In genomic region chr5:140575309-140575708, GRCh38 we compare ENCODE assay signal across 7 cellular contexts. TPM values are rescaled to one million over a fixed set of nuclear protein-coding genes. Genes with fewer than 3 reads are reported as not detected.
A peak's percentile ranks its signal among the peaks of the same experiment; 100 is the strongest.
DNase-seq lines count a peak whose midpoint lies in the region; ATAC-seq and TF ChIP-seq lines count a peak whose summit lies in the region.
"Had no signal": no experiment of that assay in that cellular context is flagged by ENCODE, and none has a peak within 500 bp of the region (broad histone marks: within the 10 kb centered on the region; RNA-seq: fewer than 3 reads in every experiment).

No MANE protein-coding gene starts in this region.

- DNase-seq in HFF-Myc (ENCODE audit: extremely low read depth, low read depth), result no peak
- peak; percentile 31 for DNase-seq in astrocyte of the hippocampus (ENCODE audit: low read depth, low spot score)
- DNase-seq in neural crest cell (ENCODE audit: low read depth, low spot score), result no peak
- no peak for DNase-seq in NCI-H1930 (lab: John Stamatoyannopoulos, UW)
- DNase-seq in NAMALWA (ENCODE audit: low spot score), result no peak
- DNase-seq: naive thymus-derived CD8-positive, alpha-beta T cell had no signal

- TF ChIP-seq CTCF in HFF-Myc (IDR thresholded peaks at IDR 0.05; ENCODE audit: low read depth, low read length, missing control alignments), result peak; percentile 40
- peak; percentile 23 for TF ChIP-seq CTCF in neural crest cell (conservative IDR thresholded peaks at IDR 0.05)

- H3K27ac Mint-ChIP-seq in neural crest cell (ENCODE audit: unreplicated experiment), result no peak overlapping the region

- ATAC-seq in HG02938 (IDR thresholded peaks at IDR 0.05; ENCODE audit: unreplicated experiment), result no peak
- ATAC-seq: naive thymus-derived CD8-positive, alpha-beta T cell had no signal

- H3K4me1 Mint-ChIP-seq in neural crest cell, result peaks cover 11% of the 10 kb centered on the region

- H3K36me3 Mint-ChIP-seq in neural crest cell (ENCODE audit: low read depth), result no peaks in the 10 kb centered on the region

- H3K4me3 Mint-ChIP-seq in neural crest cell, result no peak overlapping the region
- H3K4me3 Mint-ChIP-seq: naive thymus-derived CD8-positive, alpha-beta T cell had no signal

- no peaks in the 10 kb centered on the region for H3K9me3 Mint-ChIP-seq in neural crest cell
- H3K9me3 Mint-ChIP-seq: naive thymus-derived CD8-positive, alpha-beta T cell had no signal

- no peak overlapping the region for H3K4me3 ChIP-seq in HFF-Myc (replicated peaks; ENCODE audit: low read depth, low read length)

- peaks cover 2% of the 10 kb centered on the region for H3K27me3 Mint-ChIP-seq in neural crest cell (ENCODE audit: low read depth)

RNA-seq across cellular contexts. Expression of gene SLC35A4, which starts 10.7 kb away (rescaled TPM):
- 99.4 and 106 TPM in 2 replicates for total RNA-seq in neural crest cell

RNA-seq across cellular contexts. Expression of gene APBB3, which starts 10.9 kb away (rescaled TPM):
- 36.2 TPM in 2 replicates for total RNA-seq in neural crest cell

RNA-seq across cellular contexts. Expression of gene SRA1, which starts 18.0 kb away (rescaled TPM):
- 34.7 and 36.3 TPM in 2 replicates for total RNA-seq in neural crest cell

RNA-seq across cellular contexts. Expression of gene EIF4EBP3, which starts 27.8 kb away (rescaled TPM):
- 8.4 and 10.3 TPM in 2 replicates for total RNA-seq in neural crest cell

RNA-seq across cellular contexts. Expression of gene CD14, which starts 57.7 kb away (rescaled TPM):
- total RNA-seq in neural crest cell, result 0.28 and 0.55 TPM in 2 replicates
